Comparison of ENCODE assay signal across 9 cellular contexts in genomic region chr9:33125871-33126822, GRCh38. TPM values are rescaled to one million over a fixed set of nuclear protein-coding genes. Genes with fewer than 3 reads are reported as not detected.
DNase-seq lines count a peak whose midpoint lies in the region; ATAC-seq and TF ChIP-seq lines count a peak whose summit lies in the region.
"Had no signal": no experiment of that assay in that cellular context is flagged by ENCODE, and none has a peak within 500 bp of the region (broad histone marks: within the 10 kb centered on the region; RNA-seq: fewer than 3 reads in every experiment).

No MANE protein-coding gene starts in this region.

- ATAC-seq in left cardiac atrium: peak; percentile 39 to 67

- 46 to 51% methylated on average over 8 of the region's 8 CpGs for WGBS in esophagus squamous epithelium, 2 donors

- no peaks in the 10 kb centered on the region for H3K27me3 ChIP-seq in esophagus squamous epithelium
- H3K27me3 ChIP-seq: upper lobe of left lung had no signal

- DNase-seq in A172 (ENCODE audit: low spot score) (peak; percentile 53), GM20000 (ENCODE audit: low spot score) (peak; percentile 34), MV-4-11 (lab: John Stamatoyannopoulos, UW) (peak; percentile 57), left cardiac atrium (no peak), AG20443 (ENCODE audit: low spot score) (no peak), Ammon's horn (ENCODE audit: low spot score) (no peak), NCI-H1105 treated with DMSO at 0.1 percent for 48 hours (lab: John Stamatoyannopoulos, UW) (no peak), esophagus squamous epithelium (lab: John Stamatoyannopoulos, UW) (no peak)
- DNase-seq: upper lobe of left lung had no signal

- H3K36me3 ChIP-seq in esophagus squamous epithelium: peaks cover 0 to 85% (median 0%) of the 10 kb centered on the region in 3 donors

- no peak overlapping the region for H3K27ac ChIP-seq in esophagus squamous epithelium

- TF ChIP-seq POLR2A in esophagus squamous epithelium (IDR thresholded peaks at IDR 0.05): no peak

- H3K4me1 ChIP-seq in esophagus squamous epithelium: peaks cover 22 to 37% (median 28%) of the 10 kb centered on the region in 3 donors

- TF ChIP-seq CTCF in GM20000 (IDR thresholded peaks at IDR 0.05; ENCODE audit: extremely low read depth, missing control alignments) (no peak), esophagus squamous epithelium (IDR thresholded peaks at IDR 0.05) (no peak)

- intact Hi-C loops in left cardiac atrium (cut with DNase I): loop anchor here in 1 of 2 donors (5.0 kb wide), 1 partner anchor 36 kb away; no protein-coding TSS in a partner anchor
- intact Hi-C loops in esophagus squamous epithelium (cut with DNase I): no loop called here

- no peak overlapping the region for H3K4me3 ChIP-seq in esophagus squamous epithelium
- H3K4me3 ChIP-seq: upper lobe of left lung had no signal

- H3K9me3 ChIP-seq in esophagus squamous epithelium: no peaks in the 10 kb centered on the region
- H3K9me3 ChIP-seq: upper lobe of left lung had no signal

RNA-seq across cellular contexts. Expression of gene B4GALT1, which starts 41.0 kb away (rescaled TPM):
- total RNA-seq in A172 (2014; rRNA removed; shearing (Covaris generic)): 15.2 and 19.8 TPM in 2 replicates
- total RNA-seq in left cardiac atrium (100 to 1,000 TPM in 1 of 2 donors, 10 to 100 TPM in 1; 49.5 to 107 TPM), esophagus squamous epithelium (10 to 100 TPM; 42.3 to 60.4 (median 47.9) TPM)

RNA-seq across cellular contexts. Expression of gene SMU1, which starts 49.7 kb away (rescaled TPM):
- 22.9 and 25.0 TPM in 2 replicates for total RNA-seq in A172 (2014; rRNA removed; shearing (Covaris generic))
- total RNA-seq in left cardiac atrium (10 to 100 TPM; 14.2 to 16.7 TPM), esophagus squamous epithelium (10 to 100 TPM in 3 of 4 donors, 1 to 10 TPM in 1; 9.4 to 19.1 (median 13.6) TPM)

Comparison
In these comparisons a context has a peak if more than half of its experiments do, and no peak if none do; other contexts are left out.
1. DNase-seq: peak in A172 (single experiment), GM20000 (single experiment) and MV-4-11 (single experiment); none in left cardiac atrium (single experiment), AG20443 (single experiment), Ammon's horn (single experiment), NCI-H1105 treated with DMSO at 0.1 percent for 48 hours (single experiment) and esophagus squamous epithelium (single experiment).